In genomic region chr15:100758554-100758953, GRCh38 we compare ENCODE assay signal across 17 cellular contexts.
"Had no signal": no experiment of that assay in that cellular context is flagged by ENCODE, and none has a peak within 500 bp of the region (broad histone marks: within the 10 kb centered on the region; RNA-seq: fewer than 3 reads in every experiment).

No MANE protein-coding gene starts in this region.

- H3K9me3 ChIP-seq: gastrocnemius medialis, left lung, psoas muscle, tibial artery had no signal

- H3K4me3 Mint-ChIP-seq: activated naive CD8-positive, alpha-beta T cell treated with anti-CD3 and anti-CD28 coated beads for 36 hours; neural crest cell had no signal

- H3K9me3 Mint-ChIP-seq: activated naive CD8-positive, alpha-beta T cell treated with anti-CD3 and anti-CD28 coated beads for 36 hours; neural crest cell had no signal

- H3K27ac ChIP-seq: dorsolateral prefrontal cortex, gastrocnemius medialis, heart left ventricle, left lung, psoas muscle, tibial artery had no signal

- H3K4me1 ChIP-seq: gastrocnemius medialis, left lung, psoas muscle, tibial artery had no signal

- ATAC-seq: gastrocnemius medialis; heart left ventricle; psoas muscle; right cardiac atrium; stimulated activated naive CD8-positive, alpha-beta T cell treated with anti-CD3 and anti-CD28 coated beads, Interleukin-15, Interleukin-2, amounts not matched to agents 100 U/mL and 50 U/mL, for 24 hours had no signal

- H3K27ac Mint-ChIP-seq: activated naive CD8-positive, alpha-beta T cell treated with anti-CD3 and anti-CD28 coated beads for 36 hours had no signal

- H3K36me3 ChIP-seq: gastrocnemius medialis, heart left ventricle, left lung, tibial artery had no signal

- H3K4me3 ChIP-seq: dorsolateral prefrontal cortex, gastrocnemius medialis, heart left ventricle, left lung, psoas muscle, tibial artery had no signal

- H3K36me3 Mint-ChIP-seq: activated naive CD8-positive, alpha-beta T cell treated with anti-CD3 and anti-CD28 coated beads for 36 hours had no signal

- DNase-seq: activated CD4-positive, alpha-beta T cell treated with anti-CD3 and anti-CD28 coated beads for 1 hour; activated CD4-positive, alpha-beta T cell treated with anti-CD3 and anti-CD28 coated beads, Interleukin-2, amount 50 U/mL, for 4 hours; activated naive CD8-positive, alpha-beta T cell treated with anti-CD3 and anti-CD28 coated beads for 36 hours; amygdala; central memory CD4-positive, alpha-beta T cell; dorsolateral prefrontal cortex; gastrocnemius medialis; heart left ventricle; left lung; mammary epithelial cell; psoas muscle; right cardiac atrium; stimulated activated naive CD8-positive, alpha-beta T cell treated with anti-CD3 and anti-CD28 coated beads, Interleukin-15, Interleukin-2, amounts not matched to agents 100 U/mL and 50 U/mL, for 24 hours; substantia nigra; T-helper 2 cell; tibial artery had no signal
